In the genomic region with DNA sequence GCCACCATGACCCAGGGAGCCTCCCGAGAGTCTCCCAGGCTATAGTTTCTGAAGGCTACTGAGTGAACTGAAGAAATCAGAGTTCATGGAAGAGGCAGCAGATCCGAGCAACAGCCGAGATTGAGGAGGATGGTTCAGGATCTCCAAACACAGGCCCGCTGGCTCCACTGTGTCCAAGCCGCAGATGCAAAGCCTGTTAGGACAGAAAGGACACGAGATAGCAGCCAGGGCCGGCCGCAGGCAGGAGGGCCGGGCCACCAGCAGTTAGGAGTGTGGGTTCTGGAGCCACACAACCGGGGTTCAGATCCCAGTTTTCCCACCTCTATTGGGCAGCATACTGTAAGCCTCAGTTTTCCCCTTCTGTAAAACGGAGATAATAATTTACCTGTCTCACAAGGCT, we compare ENCODE assay signal across 7 cellular contexts. TPM values are rescaled to one million over a fixed set of nuclear protein-coding genes. Genes with fewer than 3 reads are reported as not detected.
DNase-seq lines count a peak whose midpoint lies in the region; ATAC-seq and TF ChIP-seq lines count a peak whose summit lies in the region.

No MANE protein-coding gene starts in this region.

- H3K9me3 ChIP-seq in ascending aorta (no peaks in the 10 kb centered on the region), mucosa of stomach (ENCODE audit: control insufficient read depth, low read length) (no peaks in the 10 kb centered on the region), thoracic aorta (no peaks in the 10 kb centered on the region)

- intact Hi-C loops in ascending aorta (cut with DNase I), result loop anchor here (2.0 to 10.0 kb wide), 3 partner anchors 21 to 129 kb away; a partner anchor contains a TSS

- H3K27me3 ChIP-seq in KMS-11 (ENCODE audit: insufficient read depth, low read depth) (no peaks in the 10 kb centered on the region), ascending aorta (no peaks in the 10 kb centered on the region), mucosa of stomach (ENCODE audit: control insufficient read depth, insufficient read depth, low read length) (no peaks in the 10 kb centered on the region), thoracic aorta (replicated peaks; ENCODE audit: insufficient read depth) (no peaks in the 10 kb centered on the region)

- H3K27ac ChIP-seq in KMS-11 (peak overlapping the region; percentile 98), ascending aorta (peak overlapping the region; percentile 88 to 93), thoracic aorta (peak overlapping the region; percentile 83 to 93)

- peaks cover 42% of the 10 kb centered on the region for H3K4me1 ChIP-seq in KMS-11 (ENCODE audit: low read depth, poor library complexity, severe bottlenecking)
- peaks cover 20 to 56% of the 10 kb centered on the region in 2 donors for H3K4me1 ChIP-seq in ascending aorta
- H3K4me1 ChIP-seq in mucosa of stomach (ENCODE audit: control insufficient read depth, insufficient read depth, low read length), result peaks cover 67% of the 10 kb centered on the region
- H3K4me1 ChIP-seq in thoracic aorta (ENCODE audit: control insufficient read depth in 1 of 2, low read depth in 2 of 2), result peaks cover 52 to 77% of the 10 kb centered on the region in 2 donors

- H3K9ac ChIP-seq in KMS-11 (peak overlapping the region; percentile 34; the same call in 1 of the 2 replicates), mucosa of stomach (ENCODE audit: low read length) (peak overlapping the region; percentile 12)

- DNase-seq in ascending aorta (ENCODE audit: low spot score in 2 of 2) (no peak), thoracic aorta (ENCODE audit: low spot score) (no peak), NCI-H1105 treated with DMSO at 0.1 percent for 48 hours (lab: John Stamatoyannopoulos, UW) (no peak), NCI-H748 (lab: John Stamatoyannopoulos, UW; ENCODE audit: unreplicated experiment) (no peak), GDM1 (lab: John Stamatoyannopoulos, UW) (no peak)

- H3K4me3 ChIP-seq in KMS-11 (IDR thresholded peaks at IDR 0.05; ENCODE audit: insufficient read depth, low read depth, low read length), result no peak overlapping the region
- H3K4me3 ChIP-seq in ascending aorta, result no peak overlapping the region
- no peak overlapping the region for H3K4me3 ChIP-seq in mucosa of stomach (ENCODE audit: low read length)
- peak overlapping the region; percentile 34 for H3K4me3 ChIP-seq in thoracic aorta

- H2AFZ ChIP-seq in KMS-11 (ENCODE audit: low read depth), result no peak overlapping the region

- no peak for ATAC-seq in thoracic aorta (ENCODE audit: insufficient number of reproducible peaks, low FRiP score, low read depth)

- peak overlapping the region; percentile 89 for H3K4me2 ChIP-seq in KMS-11

- no peaks in the 10 kb centered on the region for H3K36me3 ChIP-seq in KMS-11 (ENCODE audit: insufficient read depth)
- H3K36me3 ChIP-seq in ascending aorta, result no peaks in the 10 kb centered on the region
- H3K36me3 ChIP-seq in mucosa of stomach (ENCODE audit: control insufficient read depth, insufficient read depth, low read length), result no peaks in the 10 kb centered on the region
- H3K36me3 ChIP-seq in thoracic aorta, result no peaks in the 10 kb centered on the region

- no peak for TF ChIP-seq CTCF in KMS-11 (conservative IDR thresholded peaks at IDR 0.05; ENCODE audit: low read depth, low read length)
- TF ChIP-seq CTCF in ascending aorta (IDR thresholded peaks at IDR 0.05), result no peak
- no peak for TF ChIP-seq CTCF in thoracic aorta (IDR thresholded peaks at IDR 0.05)

- H4K20me1 ChIP-seq in KMS-11 (ENCODE audit: insufficient read depth), result no peaks in the 10 kb centered on the region

- 0 out of 2 replicates have a peak, but pooled peaks cover 7% of the 10 kb centered on the region for H3K79me2 ChIP-seq in KMS-11 (ENCODE audit: insufficient read depth, low read depth)

RNA-seq across cellular contexts. Expression of a gene that starts 27.7 kb away (rescaled TPM):
- total RNA-seq in ascending aorta (6.7 TPM), thoracic aorta (10 to 100 TPM; 24.0 to 43.6 TPM)
